Comparison of ENCODE assay signal across 1 cellular context in the genomic region with DNA sequence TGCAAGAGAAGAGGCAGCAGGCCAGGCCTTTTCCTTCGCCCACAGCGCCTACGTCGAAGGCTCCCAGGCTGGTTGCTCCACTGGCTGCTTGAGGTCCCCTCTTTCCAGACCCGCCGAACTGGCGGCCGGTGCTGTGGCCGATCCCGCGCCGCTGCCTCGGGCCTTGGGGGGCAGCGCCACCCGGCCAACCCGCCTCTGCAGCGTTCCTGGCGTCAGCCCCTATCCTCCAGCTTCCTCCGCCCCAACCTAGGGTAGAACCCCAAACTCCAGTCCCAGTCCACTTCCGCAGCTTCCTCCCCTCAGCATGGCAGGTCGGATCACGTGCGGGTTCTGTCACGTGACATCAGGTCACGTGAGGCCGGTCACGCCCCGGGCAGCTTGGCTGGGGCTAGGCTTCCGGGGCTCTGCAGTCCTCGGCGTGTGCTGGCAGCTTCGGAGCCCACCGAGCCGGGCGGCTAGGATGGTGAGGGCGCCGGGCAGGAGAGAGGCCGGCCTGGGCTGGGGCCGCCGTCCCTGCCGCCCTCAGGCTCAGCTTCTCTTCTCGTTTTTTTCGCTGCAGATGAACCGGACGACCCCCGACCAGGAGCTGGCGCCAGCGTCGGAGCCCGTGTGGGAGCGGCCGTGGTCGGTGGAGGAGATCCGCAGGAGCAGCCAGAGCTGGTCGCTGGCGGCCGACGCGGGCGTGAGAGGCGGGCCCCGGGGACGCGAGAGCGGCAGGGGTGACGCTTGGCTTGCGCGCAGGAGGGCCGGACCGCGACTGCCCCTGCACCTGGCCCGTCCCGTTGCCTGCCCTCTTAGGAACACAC.
A peak's percentile ranks its signal among the peaks of the same experiment; 100 is the strongest.
TF ChIP-seq lines count a peak whose summit lies in the region.

A gene with protein sequence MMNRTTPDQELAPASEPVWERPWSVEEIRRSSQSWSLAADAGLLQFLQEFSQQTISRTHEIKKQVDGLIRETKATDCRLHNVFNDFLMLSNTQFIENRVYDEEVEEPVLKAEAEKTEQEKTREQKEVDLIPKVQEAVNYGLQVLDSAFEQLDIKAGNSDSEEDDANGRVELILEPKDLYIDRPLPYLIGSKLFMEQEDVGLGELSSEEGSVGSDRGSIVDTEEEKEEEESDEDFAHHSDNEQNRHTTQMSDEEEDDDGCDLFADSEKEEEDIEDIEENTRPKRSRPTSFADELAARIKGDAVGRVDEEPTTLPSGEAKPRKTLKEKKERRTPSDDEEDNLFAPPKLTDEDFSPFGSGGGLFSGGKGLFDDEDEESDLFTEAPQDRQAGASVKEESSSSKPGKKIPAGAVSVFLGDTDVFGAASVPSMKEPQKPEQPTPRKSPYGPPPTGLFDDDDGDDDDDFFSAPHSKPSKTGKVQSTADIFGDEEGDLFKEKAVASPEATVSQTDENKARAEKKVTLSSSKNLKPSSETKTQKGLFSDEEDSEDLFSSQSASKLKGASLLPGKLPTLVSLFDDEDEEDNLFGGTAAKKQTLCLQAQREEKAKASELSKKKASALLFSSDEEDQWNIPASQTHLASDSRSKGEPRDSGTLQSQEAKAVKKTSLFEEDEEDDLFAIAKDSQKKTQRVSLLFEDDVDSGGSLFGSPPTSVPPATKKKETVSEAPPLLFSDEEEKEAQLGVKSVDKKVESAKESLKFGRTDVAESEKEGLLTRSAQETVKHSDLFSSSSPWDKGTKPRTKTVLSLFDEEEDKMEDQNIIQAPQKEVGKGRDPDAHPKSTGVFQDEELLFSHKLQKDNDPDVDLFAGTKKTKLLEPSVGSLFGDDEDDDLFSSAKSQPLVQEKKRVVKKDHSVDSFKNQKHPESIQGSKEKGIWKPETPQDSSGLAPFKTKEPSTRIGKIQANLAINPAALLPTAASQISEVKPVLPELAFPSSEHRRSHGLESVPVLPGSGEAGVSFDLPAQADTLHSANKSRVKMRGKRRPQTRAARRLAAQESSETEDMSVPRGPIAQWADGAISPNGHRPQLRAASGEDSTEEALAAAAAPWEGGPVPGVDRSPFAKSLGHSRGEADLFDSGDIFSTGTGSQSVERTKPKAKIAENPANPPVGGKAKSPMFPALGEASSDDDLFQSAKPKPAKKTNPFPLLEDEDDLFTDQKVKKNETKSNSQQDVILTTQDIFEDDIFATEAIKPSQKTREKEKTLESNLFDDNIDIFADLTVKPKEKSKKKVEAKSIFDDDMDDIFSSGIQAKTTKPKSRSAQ (N-terminal part only) (plus strand): TSS at position 409 of the 806 bp plus-strand sequence. CDS start 52 bp downstream, at position 461.

TF ChIP-seq in endothelial cell of umbilical vein, 7 proteins besides CTCF, POLR2A, EP300 and RAD21:
- peak; percentile 64 for TF ChIP-seq POLR2AphosphoS5 (IDR thresholded peaks at IDR 0.05; ENCODE audit: insufficient read depth, low read depth, low read length)
- TF ChIP-seq, protein P1, sequence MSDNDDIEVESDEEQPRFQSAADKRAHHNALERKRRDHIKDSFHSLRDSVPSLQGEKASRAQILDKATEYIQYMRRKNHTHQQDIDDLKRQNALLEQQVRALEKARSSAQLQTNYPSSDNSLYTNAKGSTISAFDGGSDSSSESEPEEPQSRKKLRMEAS (IDR thresholded peaks at IDR 0.05; ENCODE audit: insufficient read depth, insufficient read length): peak; percentile 89
